In the genomic region with DNA sequence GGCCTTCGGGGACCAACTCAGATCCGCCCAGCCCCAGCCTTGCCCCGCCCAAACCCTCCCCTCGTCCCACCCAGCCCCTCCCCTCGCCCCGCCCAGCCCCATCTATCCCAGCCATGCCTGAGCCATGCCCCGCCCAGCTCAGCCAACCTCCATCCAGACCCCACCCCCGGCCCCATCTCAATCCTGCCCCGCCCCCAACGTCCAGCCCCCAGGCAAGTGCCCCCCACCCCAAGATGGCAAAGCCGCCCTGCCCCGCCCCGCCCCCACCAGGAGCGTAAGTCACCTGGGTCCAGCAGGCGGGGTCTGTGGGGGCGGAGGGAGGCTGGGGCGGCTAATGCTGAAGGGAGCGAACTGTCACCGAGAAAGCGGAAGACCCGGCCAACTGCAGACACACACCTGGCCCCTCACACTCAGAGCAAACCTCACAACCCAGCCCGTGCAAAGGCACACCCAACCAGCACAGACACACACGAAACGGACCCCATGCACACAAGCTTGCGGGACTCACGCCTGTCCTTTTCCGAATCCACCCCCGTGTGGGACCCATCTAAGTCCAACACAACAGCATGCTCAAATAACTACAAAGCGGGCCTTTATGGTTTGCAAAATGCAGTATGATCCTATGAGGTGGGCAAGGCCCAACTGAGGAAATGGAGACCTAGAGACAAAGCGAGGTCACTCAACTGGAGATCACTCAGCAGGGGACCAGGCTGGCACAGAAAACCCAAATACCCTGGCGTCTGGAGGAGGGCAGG, we compare ENCODE assay signal across 1 cellular context.
TF ChIP-seq lines count a peak whose summit lies in the region.

No MANE protein-coding gene starts in this region.

TF ChIP-seq in GM12878, 131 proteins besides CTCF, POLR2A, EP300 and RAD21:
- TF ChIP-seq CHD2 (IDR thresholded peaks at IDR 0.05; ENCODE audit: borderline replicate concordance, low read depth, low read length) (0 out of 2 replicates have a peak, but pooled peaks have one; percentile 20), CHD4 (IDR thresholded peaks at IDR 0.05) (no peak), BRCA1 (IDR thresholded peaks at IDR 0.05; ENCODE audit: low read depth, low read length) (no peak), TBL1XR1 (IDR thresholded peaks at IDR 0.05; ENCODE audit: low read depth, low read length) (no peak), FOXK2 (IDR thresholded peaks at IDR 0.05) (0 out of 2 replicates have a peak, but pooled peaks have one; percentile 32), EZH2 (IDR thresholded peaks at IDR 0.05; ENCODE audit: borderline replicate concordance, control insufficient read depth, low read depth, low read length) (no peak), CBFB (IDR thresholded peaks at IDR 0.05; ENCODE audit: low read depth) (no peak), BACH1 (IDR thresholded peaks at IDR 0.05; ENCODE audit: borderline replicate concordance) (no peak), ATF7 (IDR thresholded peaks at IDR 0.05; ENCODE audit: low read depth) (peak; percentile 70), NBN (IDR thresholded peaks at IDR 0.05) (peak; percentile 11; the same call in 1 of the 2 replicates), PAX5 (IDR thresholded peaks at IDR 0.05; ENCODE audit: borderline replicate concordance, low read depth, low read length) (no peak), EGR1 (IDR thresholded peaks at IDR 0.05; ENCODE audit: borderline replicate concordance in 1 of 2, low read depth in 2 of 2, low read length in 2 of 2) (peak in 1 of 2 experiments; percentile 85; a peak in 2 of 3 replicates), SMARCA5 (IDR thresholded peaks at IDR 0.05) (0 out of 2 replicates have a peak, but pooled peaks have one; percentile 36), TCF12 (IDR thresholded peaks at IDR 0.05; ENCODE audit: low read depth, low read length) (no peak), BHLHE40 (IDR thresholded peaks at IDR 0.05; ENCODE audit: borderline replicate concordance in 1 of 2, low read depth in 2 of 2, low read length in 1 of 2) (peak in 1 of 2 experiments; percentile 17; a peak in 1 of 4 replicates)
- TF ChIP-seq, protein P1, sequence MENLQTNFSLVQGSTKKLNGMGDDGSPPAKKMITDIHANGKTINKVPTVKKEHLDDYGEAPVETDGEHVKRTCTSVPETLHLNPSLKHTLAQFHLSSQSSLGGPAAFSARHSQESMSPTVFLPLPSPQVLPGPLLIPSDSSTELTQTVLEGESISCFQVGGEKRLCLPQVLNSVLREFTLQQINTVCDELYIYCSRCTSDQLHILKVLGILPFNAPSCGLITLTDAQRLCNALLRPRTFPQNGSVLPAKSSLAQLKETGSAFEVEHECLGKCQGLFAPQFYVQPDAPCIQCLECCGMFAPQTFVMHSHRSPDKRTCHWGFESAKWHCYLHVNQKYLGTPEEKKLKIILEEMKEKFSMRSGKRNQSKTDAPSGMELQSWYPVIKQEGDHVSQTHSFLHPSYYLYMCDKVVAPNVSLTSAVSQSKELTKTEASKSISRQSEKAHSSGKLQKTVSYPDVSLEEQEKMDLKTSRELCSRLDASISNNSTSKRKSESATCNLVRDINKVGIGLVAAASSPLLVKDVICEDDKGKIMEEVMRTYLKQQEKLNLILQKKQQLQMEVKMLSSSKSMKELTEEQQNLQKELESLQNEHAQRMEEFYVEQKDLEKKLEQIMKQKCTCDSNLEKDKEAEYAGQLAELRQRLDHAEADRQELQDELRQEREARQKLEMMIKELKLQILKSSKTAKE (IDR thresholded peaks at IDR 0.05; ENCODE audit: low read depth, poor library complexity, severe bottlenecking): peak; percentile 22
- TF ChIP-seq, protein P2, sequence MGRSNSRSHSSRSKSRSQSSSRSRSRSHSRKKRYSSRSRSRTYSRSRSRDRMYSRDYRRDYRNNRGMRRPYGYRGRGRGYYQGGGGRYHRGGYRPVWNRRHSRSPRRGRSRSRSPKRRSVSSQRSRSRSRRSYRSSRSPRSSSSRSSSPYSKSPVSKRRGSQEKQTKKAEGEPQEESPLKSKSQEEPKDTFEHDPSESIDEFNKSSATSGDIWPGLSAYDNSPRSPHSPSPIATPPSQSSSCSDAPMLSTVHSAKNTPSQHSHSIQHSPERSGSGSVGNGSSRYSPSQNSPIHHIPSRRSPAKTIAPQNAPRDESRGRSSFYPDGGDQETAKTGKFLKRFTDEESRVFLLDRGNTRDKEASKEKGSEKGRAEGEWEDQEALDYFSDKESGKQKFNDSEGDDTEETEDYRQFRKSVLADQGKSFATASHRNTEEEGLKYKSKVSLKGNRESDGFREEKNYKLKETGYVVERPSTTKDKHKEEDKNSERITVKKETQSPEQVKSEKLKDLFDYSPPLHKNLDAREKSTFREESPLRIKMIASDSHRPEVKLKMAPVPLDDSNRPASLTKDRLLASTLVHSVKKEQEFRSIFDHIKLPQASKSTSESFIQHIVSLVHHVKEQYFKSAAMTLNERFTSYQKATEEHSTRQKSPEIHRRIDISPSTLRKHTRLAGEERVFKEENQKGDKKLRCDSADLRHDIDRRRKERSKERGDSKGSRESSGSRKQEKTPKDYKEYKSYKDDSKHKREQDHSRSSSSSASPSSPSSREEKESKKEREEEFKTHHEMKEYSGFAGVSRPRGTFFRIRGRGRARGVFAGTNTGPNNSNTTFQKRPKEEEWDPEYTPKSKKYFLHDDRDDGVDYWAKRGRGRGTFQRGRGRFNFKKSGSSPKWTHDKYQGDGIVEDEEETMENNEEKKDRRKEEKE (IDR thresholded peaks at IDR 0.05): no peak
